Comparison of ENCODE assay signal across 2 cellular contexts in genomic region chr1:146021046-146021445, GRCh38.
A peak's percentile ranks its signal among the peaks of the same experiment; 100 is the strongest.
TF ChIP-seq lines count a peak whose summit lies in the region.

No MANE protein-coding gene starts in this region.

TF ChIP-seq in GM23338, 12 proteins besides CTCF, POLR2A, EP300 and RAD21 (continued from another document):
- TF ChIP-seq, protein P1, sequence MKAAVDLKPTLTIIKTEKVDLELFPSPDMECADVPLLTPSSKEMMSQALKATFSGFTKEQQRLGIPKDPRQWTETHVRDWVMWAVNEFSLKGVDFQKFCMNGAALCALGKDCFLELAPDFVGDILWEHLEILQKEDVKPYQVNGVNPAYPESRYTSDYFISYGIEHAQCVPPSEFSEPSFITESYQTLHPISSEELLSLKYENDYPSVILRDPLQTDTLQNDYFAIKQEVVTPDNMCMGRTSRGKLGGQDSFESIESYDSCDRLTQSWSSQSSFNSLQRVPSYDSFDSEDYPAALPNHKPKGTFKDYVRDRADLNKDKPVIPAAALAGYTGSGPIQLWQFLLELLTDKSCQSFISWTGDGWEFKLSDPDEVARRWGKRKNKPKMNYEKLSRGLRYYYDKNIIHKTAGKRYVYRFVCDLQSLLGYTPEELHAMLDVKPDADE (IDR thresholded peaks at IDR 0.05): no peak
- no peak for TF ChIP-seq ZNF114 (CRISPR knock-in tag; IDR thresholded peaks at IDR 0.05)
- no peak for TF ChIP-seq EZH2 (IDR thresholded peaks at IDR 0.05; ENCODE audit: low read depth, unreplicated experiment)
- TF ChIP-seq, protein P2, sequence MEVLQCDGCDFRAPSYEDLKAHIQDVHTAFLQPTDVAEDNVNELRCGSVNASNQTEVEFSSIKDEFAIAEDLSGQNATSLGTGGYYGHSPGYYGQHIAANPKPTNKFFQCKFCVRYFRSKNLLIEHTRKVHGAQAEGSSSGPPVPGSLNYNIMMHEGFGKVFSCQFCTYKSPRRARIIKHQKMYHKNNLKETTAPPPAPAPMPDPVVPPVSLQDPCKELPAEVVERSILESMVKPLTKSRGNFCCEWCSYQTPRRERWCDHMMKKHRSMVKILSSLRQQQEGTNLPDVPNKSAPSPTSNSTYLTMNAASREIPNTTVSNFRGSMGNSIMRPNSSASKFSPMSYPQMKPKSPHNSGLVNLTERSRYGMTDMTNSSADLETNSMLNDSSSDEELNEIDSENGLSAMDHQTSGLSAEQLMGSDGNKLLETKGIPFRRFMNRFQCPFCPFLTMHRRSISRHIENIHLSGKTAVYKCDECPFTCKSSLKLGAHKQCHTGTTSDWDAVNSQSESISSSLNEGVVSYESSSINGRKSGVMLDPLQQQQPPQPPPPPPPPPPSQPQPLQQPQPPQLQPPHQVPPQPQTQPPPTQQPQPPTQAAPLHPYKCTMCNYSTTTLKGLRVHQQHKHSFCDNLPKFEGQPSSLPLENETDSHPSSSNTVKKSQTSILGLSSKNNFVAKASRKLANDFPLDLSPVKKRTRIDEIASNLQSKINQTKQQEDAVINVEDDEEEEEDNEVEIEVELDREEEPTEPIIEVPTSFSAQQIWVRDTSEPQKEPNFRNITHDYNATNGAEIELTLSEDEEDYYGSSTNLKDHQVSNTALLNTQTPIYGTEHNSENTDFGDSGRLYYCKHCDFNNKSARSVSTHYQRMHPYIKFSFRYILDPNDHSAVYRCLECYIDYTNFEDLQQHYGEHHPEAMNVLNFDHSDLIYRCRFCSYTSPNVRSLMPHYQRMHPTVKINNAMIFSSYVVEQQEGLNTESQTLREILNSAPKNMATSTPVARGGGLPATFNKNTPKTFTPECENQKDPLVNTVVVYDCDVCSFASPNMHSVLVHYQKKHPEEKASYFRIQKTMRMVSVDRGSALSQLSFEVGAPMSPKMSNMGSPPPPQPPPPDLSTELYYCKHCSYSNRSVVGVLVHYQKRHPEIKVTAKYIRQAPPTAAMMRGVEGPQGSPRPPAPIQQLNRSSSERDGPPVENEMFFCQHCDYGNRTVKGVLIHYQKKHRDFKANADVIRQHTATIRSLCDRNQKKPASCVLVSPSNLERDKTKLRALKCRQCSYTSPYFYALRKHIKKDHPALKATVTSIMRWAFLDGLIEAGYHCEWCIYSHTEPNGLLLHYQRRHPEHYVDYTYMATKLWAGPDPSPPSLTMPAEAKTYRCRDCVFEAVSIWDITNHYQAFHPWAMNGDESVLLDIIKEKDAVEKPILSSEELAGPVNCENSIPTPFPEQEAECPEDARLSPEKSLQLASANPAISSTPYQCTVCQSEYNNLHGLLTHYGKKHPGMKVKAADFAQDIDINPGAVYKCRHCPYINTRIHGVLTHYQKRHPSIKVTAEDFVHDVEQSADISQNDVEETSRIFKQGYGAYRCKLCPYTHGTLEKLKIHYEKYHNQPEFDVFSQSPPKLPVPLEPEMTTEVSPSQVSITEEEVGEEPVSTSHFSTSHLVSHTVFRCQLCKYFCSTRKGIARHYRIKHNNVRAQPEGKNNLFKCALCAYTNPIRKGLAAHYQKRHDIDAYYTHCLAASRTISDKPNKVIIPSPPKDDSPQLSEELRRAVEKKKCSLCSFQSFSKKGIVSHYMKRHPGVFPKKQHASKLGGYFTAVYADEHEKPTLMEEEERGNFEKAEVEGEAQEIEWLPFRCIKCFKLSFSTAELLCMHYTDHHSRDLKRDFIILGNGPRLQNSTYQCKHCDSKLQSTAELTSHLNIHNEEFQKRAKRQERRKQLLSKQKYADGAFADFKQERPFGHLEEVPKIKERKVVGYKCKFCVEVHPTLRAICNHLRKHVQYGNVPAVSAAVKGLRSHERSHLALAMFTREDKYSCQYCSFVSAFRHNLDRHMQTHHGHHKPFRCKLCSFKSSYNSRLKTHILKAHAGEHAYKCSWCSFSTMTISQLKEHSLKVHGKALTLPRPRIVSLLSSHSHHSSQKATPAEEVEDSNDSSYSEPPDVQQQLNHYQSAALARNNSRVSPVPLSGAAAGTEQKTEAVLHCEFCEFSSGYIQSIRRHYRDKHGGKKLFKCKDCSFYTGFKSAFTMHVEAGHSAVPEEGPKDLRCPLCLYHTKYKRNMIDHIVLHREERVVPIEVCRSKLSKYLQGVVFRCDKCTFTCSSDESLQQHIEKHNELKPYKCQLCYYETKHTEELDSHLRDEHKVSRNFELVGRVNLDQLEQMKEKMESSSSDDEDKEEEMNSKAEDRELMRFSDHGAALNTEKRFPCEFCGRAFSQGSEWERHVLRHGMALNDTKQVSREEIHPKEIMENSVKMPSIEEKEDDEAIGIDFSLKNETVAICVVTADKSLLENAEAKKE (CRISPR knock-in tag; IDR thresholded peaks at IDR 0.05): no peak
- TF ChIP-seq EZH2phosphoT487 (IDR thresholded peaks at IDR 0.05; ENCODE audit: unreplicated experiment): no peak
- TF ChIP-seq NANOG (IDR thresholded peaks at IDR 0.05; ENCODE audit: borderline replicate concordance): no peak
- TF ChIP-seq ZNF331 (CRISPR knock-in tag; IDR thresholded peaks at IDR 0.05; ENCODE audit: low read depth): no peak
- TF ChIP-seq STAT1 (IDR thresholded peaks at IDR 0.05; ENCODE audit: unreplicated experiment): no peak
- TF ChIP-seq CREB1 (CRISPR knock-in tag; IDR thresholded peaks at IDR 0.05; ENCODE audit: low read depth): no peak
- TF ChIP-seq, protein P3, sequence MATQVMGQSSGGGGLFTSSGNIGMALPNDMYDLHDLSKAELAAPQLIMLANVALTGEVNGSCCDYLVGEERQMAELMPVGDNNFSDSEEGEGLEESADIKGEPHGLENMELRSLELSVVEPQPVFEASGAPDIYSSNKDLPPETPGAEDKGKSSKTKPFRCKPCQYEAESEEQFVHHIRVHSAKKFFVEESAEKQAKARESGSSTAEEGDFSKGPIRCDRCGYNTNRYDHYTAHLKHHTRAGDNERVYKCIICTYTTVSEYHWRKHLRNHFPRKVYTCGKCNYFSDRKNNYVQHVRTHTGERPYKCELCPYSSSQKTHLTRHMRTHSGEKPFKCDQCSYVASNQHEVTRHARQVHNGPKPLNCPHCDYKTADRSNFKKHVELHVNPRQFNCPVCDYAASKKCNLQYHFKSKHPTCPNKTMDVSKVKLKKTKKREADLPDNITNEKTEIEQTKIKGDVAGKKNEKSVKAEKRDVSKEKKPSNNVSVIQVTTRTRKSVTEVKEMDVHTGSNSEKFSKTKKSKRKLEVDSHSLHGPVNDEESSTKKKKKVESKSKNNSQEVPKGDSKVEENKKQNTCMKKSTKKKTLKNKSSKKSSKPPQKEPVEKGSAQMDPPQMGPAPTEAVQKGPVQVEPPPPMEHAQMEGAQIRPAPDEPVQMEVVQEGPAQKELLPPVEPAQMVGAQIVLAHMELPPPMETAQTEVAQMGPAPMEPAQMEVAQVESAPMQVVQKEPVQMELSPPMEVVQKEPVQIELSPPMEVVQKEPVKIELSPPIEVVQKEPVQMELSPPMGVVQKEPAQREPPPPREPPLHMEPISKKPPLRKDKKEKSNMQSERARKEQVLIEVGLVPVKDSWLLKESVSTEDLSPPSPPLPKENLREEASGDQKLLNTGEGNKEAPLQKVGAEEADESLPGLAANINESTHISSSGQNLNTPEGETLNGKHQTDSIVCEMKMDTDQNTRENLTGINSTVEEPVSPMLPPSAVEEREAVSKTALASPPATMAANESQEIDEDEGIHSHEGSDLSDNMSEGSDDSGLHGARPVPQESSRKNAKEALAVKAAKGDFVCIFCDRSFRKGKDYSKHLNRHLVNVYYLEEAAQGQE (IDR thresholded peaks at IDR 0.05; ENCODE audit: unreplicated experiment): no peak

TF ChIP-seq in liver, 16 proteins besides CTCF, POLR2A, EP300 and RAD21 (continued from another document):
- TF ChIP-seq, protein P3 (IDR thresholded peaks at IDR 0.05): no peak
- TF ChIP-seq, protein P4, sequence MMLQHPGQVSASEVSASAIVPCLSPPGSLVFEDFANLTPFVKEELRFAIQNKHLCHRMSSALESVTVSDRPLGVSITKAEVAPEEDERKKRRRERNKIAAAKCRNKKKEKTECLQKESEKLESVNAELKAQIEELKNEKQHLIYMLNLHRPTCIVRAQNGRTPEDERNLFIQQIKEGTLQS (IDR thresholded peaks at IDR 0.05): peak; percentile 60
